1 cellular context compared by ENCODE assay signal in the genomic region with DNA sequence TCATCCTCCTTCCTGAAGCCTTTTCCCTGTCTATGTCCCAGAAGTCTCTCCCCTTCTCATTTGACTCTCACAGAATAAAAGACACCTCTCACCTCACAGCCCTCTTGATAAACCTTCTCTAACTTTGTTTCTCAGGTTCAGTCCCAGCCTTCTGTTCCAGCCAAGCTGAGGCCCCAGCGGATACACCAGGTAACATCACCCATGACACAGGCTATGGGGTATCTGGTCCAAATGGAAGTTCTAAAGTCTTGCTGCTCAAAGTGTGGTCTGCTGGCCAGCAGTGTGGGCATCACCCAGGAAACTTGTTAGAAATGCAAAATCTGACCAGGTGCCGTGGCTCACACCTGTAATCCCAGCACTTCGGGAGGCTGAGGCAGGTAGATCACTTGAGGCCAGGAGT.
TF ChIP-seq lines count a peak whose summit lies in the region.

No MANE protein-coding gene starts in this region.

TF ChIP-seq in GM23338, 12 proteins besides CTCF, POLR2A, EP300 and RAD21 (continued from another document):
- TF ChIP-seq, protein P1, sequence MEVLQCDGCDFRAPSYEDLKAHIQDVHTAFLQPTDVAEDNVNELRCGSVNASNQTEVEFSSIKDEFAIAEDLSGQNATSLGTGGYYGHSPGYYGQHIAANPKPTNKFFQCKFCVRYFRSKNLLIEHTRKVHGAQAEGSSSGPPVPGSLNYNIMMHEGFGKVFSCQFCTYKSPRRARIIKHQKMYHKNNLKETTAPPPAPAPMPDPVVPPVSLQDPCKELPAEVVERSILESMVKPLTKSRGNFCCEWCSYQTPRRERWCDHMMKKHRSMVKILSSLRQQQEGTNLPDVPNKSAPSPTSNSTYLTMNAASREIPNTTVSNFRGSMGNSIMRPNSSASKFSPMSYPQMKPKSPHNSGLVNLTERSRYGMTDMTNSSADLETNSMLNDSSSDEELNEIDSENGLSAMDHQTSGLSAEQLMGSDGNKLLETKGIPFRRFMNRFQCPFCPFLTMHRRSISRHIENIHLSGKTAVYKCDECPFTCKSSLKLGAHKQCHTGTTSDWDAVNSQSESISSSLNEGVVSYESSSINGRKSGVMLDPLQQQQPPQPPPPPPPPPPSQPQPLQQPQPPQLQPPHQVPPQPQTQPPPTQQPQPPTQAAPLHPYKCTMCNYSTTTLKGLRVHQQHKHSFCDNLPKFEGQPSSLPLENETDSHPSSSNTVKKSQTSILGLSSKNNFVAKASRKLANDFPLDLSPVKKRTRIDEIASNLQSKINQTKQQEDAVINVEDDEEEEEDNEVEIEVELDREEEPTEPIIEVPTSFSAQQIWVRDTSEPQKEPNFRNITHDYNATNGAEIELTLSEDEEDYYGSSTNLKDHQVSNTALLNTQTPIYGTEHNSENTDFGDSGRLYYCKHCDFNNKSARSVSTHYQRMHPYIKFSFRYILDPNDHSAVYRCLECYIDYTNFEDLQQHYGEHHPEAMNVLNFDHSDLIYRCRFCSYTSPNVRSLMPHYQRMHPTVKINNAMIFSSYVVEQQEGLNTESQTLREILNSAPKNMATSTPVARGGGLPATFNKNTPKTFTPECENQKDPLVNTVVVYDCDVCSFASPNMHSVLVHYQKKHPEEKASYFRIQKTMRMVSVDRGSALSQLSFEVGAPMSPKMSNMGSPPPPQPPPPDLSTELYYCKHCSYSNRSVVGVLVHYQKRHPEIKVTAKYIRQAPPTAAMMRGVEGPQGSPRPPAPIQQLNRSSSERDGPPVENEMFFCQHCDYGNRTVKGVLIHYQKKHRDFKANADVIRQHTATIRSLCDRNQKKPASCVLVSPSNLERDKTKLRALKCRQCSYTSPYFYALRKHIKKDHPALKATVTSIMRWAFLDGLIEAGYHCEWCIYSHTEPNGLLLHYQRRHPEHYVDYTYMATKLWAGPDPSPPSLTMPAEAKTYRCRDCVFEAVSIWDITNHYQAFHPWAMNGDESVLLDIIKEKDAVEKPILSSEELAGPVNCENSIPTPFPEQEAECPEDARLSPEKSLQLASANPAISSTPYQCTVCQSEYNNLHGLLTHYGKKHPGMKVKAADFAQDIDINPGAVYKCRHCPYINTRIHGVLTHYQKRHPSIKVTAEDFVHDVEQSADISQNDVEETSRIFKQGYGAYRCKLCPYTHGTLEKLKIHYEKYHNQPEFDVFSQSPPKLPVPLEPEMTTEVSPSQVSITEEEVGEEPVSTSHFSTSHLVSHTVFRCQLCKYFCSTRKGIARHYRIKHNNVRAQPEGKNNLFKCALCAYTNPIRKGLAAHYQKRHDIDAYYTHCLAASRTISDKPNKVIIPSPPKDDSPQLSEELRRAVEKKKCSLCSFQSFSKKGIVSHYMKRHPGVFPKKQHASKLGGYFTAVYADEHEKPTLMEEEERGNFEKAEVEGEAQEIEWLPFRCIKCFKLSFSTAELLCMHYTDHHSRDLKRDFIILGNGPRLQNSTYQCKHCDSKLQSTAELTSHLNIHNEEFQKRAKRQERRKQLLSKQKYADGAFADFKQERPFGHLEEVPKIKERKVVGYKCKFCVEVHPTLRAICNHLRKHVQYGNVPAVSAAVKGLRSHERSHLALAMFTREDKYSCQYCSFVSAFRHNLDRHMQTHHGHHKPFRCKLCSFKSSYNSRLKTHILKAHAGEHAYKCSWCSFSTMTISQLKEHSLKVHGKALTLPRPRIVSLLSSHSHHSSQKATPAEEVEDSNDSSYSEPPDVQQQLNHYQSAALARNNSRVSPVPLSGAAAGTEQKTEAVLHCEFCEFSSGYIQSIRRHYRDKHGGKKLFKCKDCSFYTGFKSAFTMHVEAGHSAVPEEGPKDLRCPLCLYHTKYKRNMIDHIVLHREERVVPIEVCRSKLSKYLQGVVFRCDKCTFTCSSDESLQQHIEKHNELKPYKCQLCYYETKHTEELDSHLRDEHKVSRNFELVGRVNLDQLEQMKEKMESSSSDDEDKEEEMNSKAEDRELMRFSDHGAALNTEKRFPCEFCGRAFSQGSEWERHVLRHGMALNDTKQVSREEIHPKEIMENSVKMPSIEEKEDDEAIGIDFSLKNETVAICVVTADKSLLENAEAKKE (CRISPR knock-in tag; IDR thresholded peaks at IDR 0.05): no peak
- TF ChIP-seq JUNB (IDR thresholded peaks at IDR 0.05; ENCODE audit: unreplicated experiment) (no peak), POLR2AphosphoS5 (IDR thresholded peaks at IDR 0.05; ENCODE audit: low read depth) (no peak), EZH2phosphoT487 (IDR thresholded peaks at IDR 0.05; ENCODE audit: unreplicated experiment) (no peak), ZNF114 (CRISPR knock-in tag; IDR thresholded peaks at IDR 0.05) (no peak), EZH2 (IDR thresholded peaks at IDR 0.05; ENCODE audit: low read depth, unreplicated experiment) (no peak), CREB1 (CRISPR knock-in tag; IDR thresholded peaks at IDR 0.05; ENCODE audit: low read depth) (no peak), NANOG (IDR thresholded peaks at IDR 0.05; ENCODE audit: borderline replicate concordance) (no peak)
- TF ChIP-seq, protein P2, sequence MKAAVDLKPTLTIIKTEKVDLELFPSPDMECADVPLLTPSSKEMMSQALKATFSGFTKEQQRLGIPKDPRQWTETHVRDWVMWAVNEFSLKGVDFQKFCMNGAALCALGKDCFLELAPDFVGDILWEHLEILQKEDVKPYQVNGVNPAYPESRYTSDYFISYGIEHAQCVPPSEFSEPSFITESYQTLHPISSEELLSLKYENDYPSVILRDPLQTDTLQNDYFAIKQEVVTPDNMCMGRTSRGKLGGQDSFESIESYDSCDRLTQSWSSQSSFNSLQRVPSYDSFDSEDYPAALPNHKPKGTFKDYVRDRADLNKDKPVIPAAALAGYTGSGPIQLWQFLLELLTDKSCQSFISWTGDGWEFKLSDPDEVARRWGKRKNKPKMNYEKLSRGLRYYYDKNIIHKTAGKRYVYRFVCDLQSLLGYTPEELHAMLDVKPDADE (IDR thresholded peaks at IDR 0.05): no peak
- TF ChIP-seq, protein P3, sequence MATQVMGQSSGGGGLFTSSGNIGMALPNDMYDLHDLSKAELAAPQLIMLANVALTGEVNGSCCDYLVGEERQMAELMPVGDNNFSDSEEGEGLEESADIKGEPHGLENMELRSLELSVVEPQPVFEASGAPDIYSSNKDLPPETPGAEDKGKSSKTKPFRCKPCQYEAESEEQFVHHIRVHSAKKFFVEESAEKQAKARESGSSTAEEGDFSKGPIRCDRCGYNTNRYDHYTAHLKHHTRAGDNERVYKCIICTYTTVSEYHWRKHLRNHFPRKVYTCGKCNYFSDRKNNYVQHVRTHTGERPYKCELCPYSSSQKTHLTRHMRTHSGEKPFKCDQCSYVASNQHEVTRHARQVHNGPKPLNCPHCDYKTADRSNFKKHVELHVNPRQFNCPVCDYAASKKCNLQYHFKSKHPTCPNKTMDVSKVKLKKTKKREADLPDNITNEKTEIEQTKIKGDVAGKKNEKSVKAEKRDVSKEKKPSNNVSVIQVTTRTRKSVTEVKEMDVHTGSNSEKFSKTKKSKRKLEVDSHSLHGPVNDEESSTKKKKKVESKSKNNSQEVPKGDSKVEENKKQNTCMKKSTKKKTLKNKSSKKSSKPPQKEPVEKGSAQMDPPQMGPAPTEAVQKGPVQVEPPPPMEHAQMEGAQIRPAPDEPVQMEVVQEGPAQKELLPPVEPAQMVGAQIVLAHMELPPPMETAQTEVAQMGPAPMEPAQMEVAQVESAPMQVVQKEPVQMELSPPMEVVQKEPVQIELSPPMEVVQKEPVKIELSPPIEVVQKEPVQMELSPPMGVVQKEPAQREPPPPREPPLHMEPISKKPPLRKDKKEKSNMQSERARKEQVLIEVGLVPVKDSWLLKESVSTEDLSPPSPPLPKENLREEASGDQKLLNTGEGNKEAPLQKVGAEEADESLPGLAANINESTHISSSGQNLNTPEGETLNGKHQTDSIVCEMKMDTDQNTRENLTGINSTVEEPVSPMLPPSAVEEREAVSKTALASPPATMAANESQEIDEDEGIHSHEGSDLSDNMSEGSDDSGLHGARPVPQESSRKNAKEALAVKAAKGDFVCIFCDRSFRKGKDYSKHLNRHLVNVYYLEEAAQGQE (IDR thresholded peaks at IDR 0.05; ENCODE audit: unreplicated experiment): no peak
